Comparison of ENCODE assay signal across 8 cellular contexts in the genomic region with DNA sequence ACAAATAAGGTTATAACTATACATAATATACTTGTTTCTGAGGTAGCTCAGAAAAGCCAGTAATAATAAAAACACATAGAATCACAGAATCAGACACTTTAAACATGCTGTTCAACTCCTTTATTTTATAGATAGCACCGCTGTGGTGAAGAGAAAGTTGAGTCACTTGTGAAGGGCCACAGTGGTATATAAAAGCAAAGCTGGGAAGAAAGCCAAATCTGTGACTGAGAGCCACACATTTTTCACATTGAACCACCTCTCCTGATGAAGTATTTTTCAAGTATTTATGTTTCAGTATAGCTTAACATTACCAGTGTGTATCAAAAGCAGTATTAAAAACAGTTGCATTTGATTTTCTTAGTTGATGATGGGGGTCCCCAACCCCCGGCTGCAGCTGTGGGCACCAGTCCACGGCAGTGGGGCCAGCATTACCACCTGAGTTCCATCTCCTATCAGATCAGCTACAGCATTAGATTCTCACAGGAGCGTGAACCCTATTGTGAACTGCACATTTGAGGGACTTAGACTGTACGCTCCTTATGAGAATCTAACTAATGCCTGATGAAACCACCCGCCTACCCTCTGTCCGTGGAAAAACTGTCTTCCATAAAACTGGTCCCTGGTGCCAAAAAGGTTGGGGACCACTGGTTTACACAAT. TPM values are rescaled to one million over a fixed set of nuclear protein-coding genes. Genes with fewer than 3 reads are reported as not detected.
DNase-seq lines count a peak whose midpoint lies in the region; ATAC-seq and TF ChIP-seq lines count a peak whose summit lies in the region.

No MANE protein-coding gene starts in this region.

- H3K4me1 ChIP-seq in thymus (ENCODE audit: control insufficient read depth, insufficient read depth, low read length), result peaks cover 12% of the 10 kb centered on the region

- H3K4me3 ChIP-seq in foreskin fibroblast (ENCODE audit: low read depth in 1 of 2, low read length in 2 of 2) (no peak overlapping the region), thymus (ENCODE audit: low read length) (no peak overlapping the region)

- H3K27ac ChIP-seq in thymus (ENCODE audit: low read depth), result peak overlapping the region; percentile 53

- no peaks in the 10 kb centered on the region for H3K27me3 ChIP-seq in thymus (ENCODE audit: control insufficient read depth, insufficient read depth)

- peaks cover 7% of the 10 kb centered on the region for H3K36me3 ChIP-seq in thymus (ENCODE audit: control insufficient read depth, insufficient read depth)

- peak; percentile 63 for DNase-seq in DMS53 (lab: John Stamatoyannopoulos, UW)
- DNase-seq in SHP77 treated with DMSO at 0.1 percent for 48 hours (lab: John Stamatoyannopoulos, UW), result peak; percentile 17
- DNase-seq in foreskin fibroblast, result peak; percentile 71 to 79
- DNase-seq in SKM-1 treated with dmso at 0.1 percent for 144 hours (lab: John Stamatoyannopoulos, UW; ENCODE audit: unreplicated experiment), result no peak
- DNase-seq in NOMO-1 (lab: John Stamatoyannopoulos, UW; ENCODE audit: unreplicated experiment in 2 of 2), result no peak

- ATAC-seq in GM19397 (IDR thresholded peaks at IDR 0.05; ENCODE audit: unreplicated experiment) (peak; percentile 72), HG03460 (IDR thresholded peaks at IDR 0.05; ENCODE audit: unreplicated experiment) (peak; percentile 84)

- no peak for TF ChIP-seq CTCF in foreskin fibroblast (IDR thresholded peaks at IDR 0.05; ENCODE audit: low read depth, low read length)

- no peaks in the 10 kb centered on the region for H3K9me3 ChIP-seq in thymus (ENCODE audit: control insufficient read depth)

- WGBS in thymus, result 58% methylated on average over 7 of the region's 7 CpGs

RNA-seq across cellular contexts. Expression of gene TBL1XR1, which starts 46.2 kb away (rescaled TPM):
- polyA plus RNA-seq in thymus, result 66.5 TPM

Comparison
In these comparisons a context has a peak if more than half of its experiments do, and no peak if none do; other contexts are left out.
1. DNase-seq: peak in DMS53 (single experiment), SHP77 treated with DMSO at 0.1 percent for 48 hours (single experiment) and foreskin fibroblast (2 of 2); none in SKM-1 treated with dmso at 0.1 percent for 144 hours (single experiment) and NOMO-1 (0 of 2).